16 cellular contexts compared by ENCODE assay signal in the genomic region with DNA sequence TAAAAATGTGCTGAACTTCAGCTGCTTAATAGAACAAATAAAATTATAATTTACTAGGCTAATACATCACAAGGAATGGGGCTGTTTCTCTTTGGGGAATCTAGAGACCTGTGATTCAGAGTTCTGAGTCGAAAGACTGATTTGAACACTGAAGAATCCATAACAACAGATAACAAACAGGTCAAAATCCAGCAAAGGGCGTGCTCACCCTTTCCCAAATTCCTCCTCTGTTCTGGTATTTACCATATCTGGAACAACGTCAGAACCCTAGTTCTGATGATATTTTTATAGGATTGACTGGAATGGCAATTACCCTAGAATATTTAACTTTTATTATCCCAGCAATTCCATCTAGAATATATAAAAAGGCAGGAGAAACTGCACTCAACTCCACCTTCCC.
"Had no signal": no experiment of that assay in that cellular context is flagged by ENCODE, and none has a peak within 500 bp of the region (broad histone marks: within the 10 kb centered on the region; RNA-seq: fewer than 3 reads in every experiment).

No MANE protein-coding gene starts in this region.

- H3K27me3 ChIP-seq: body of pancreas, foreskin keratinocyte, ovary, thyroid gland had no signal

- H3K27ac ChIP-seq: body of pancreas, foreskin keratinocyte, lower lobe of right lung, ovary, thyroid gland had no signal

- H3K4me1 ChIP-seq: foreskin keratinocyte had no signal

- H3K9me3 ChIP-seq: body of pancreas, lower lobe of right lung, ovary, thyroid gland had no signal

- DNase-seq: activated CD4-positive, alpha-beta T cell treated with anti-CD3 and anti-CD28 coated beads for 4 hours; activated CD8-positive, alpha-beta memory T cell treated with anti-CD3 and anti-CD28 coated beads, Interleukin-2, amount 50 U/mL, for 48 hours; activated CD8-positive, alpha-beta T cell treated with anti-CD3 and anti-CD28 coated beads, Interleukin-2, amount 10 ng/mL, durations not matched to agents 7 days and 5 days; activated gamma-delta T cell; activated T-cell treated with anti-CD3 and anti-CD28 coated beads, Interleukin-2, amount 50 U/mL, for 72 hours; body of pancreas; lower lobe of right lung; ovary; stimulated activated CD4-positive, alpha-beta T cell treated with anti-CD3 and anti-CD28 coated beads, Interleukin-4, amount 100 ng/mL, for 1 hour; stimulated activated naive B cell treated with anti-CD40 and anti-IgM and Interleukin-4, amounts not matched to agents 10 μg/mL and 1 μg/mL and 100 μg/mL, for 72 hours; SW 1271; thyroid gland had no signal

- H3K4me3 ChIP-seq: body of pancreas, lower lobe of right lung, ovary, thyroid gland had no signal

- H3K36me3 ChIP-seq: lower lobe of right lung, ovary, thyroid gland had no signal

- ATAC-seq: activated CD8-positive, alpha-beta T cell treated with anti-CD3 and anti-CD28 coated beads, Interleukin-2, amount 10 ng/mL, durations not matched to agents 7 days and 5 days; activated naive CD4-positive, alpha-beta T cell treated with anti-CD3 and anti-CD28 coated beads, Interleukin-2, amount 50 U/mL, for 72 hours; activated T-cell treated with anti-CD3 and anti-CD28 coated beads, Interleukin-2, amount 50 U/mL, for 72 hours; body of pancreas; esophagus mucosa; foreskin keratinocyte; lower lobe of right lung; stimulated activated naive B cell treated with anti-CD40 and anti-IgM and Interleukin-4, amounts not matched to agents 10 μg/mL and 1 μg/mL and 100 μg/mL, for 72 hours; WTC11 had no signal
